In the genomic region with DNA sequence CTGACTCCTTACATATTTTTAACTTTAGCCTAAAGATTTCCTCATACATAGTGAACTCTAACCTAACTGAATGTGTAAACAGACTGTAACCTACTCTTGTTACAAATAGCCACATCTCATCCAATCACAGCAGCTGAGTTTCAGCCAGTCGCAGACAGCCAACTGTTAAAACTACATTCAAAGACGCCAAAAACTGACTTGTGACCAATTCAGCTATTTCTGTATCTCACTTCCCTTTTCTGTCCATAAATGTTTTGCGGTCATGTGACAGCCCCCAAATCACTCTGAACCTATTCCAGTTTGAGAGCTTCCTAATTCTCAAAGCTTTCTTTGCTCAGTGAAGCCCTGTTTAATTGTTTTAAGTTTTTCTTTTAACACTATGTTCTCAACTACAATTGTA, we compare ENCODE assay signal across 14 cellular contexts.
A peak's percentile ranks its signal among the peaks of the same experiment; 100 is the strongest.
DNase-seq lines count a peak whose midpoint lies in the region; ATAC-seq and TF ChIP-seq lines count a peak whose summit lies in the region.
"Had no signal": no experiment of that assay in that cellular context is flagged by ENCODE, and none has a peak within 500 bp of the region (broad histone marks: within the 10 kb centered on the region; RNA-seq: fewer than 3 reads in every experiment).

No MANE protein-coding gene starts in this region.

- H3K9me3 ChIP-seq in BLaER1 (peaks cover 18% of the 10 kb centered on the region), gastroesophageal sphincter (peaks cover 0 to 14% (median 0%) of the 10 kb centered on the region in 3 donors)
- H3K9me3 ChIP-seq: pancreas had no signal

- POLR2A ChIA-PET in activated CD8-positive, alpha-beta T cell treated with anti-CD3 and anti-CD28 coated beads for 36 hours (lab: Charles Lee) = no interaction called here

- no peak overlapping the region for H3K27ac Mint-ChIP-seq in activated CD8-positive, alpha-beta T cell treated with anti-CD3 and anti-CD28 coated beads for 36 hours
- H3K27ac Mint-ChIP-seq: CD8-positive, alpha-beta T cell had no signal

- TF ChIP-seq CTCF in HL-60 (IDR thresholded peaks at IDR 0.05; ENCODE audit: insufficient read depth, low read length) = no peak
- TF ChIP-seq CTCF in gastroesophageal sphincter (IDR thresholded peaks at IDR 0.05) = no peak
- no peak for TF ChIP-seq CTCF in activated CD8-positive, alpha-beta T cell treated with anti-CD3 and anti-CD28 coated beads for 36 hours (IDR thresholded peaks at IDR 0.05)

- H3K36me3 ChIP-seq in BLaER1 (no peaks in the 10 kb centered on the region), gastroesophageal sphincter (no peaks in the 10 kb centered on the region)
- H3K36me3 ChIP-seq: pancreas had no signal

- peaks cover 12% of the 10 kb centered on the region for H3K4me1 ChIP-seq in BLaER1
- no peaks in the 10 kb centered on the region for H3K4me1 ChIP-seq in gastroesophageal sphincter
- H3K4me1 ChIP-seq: pancreas had no signal

- H3K4me3 ChIP-seq in BLaER1 (no peak overlapping the region), HL-60 (replicated peaks; ENCODE audit: insufficient read depth, low read length) (no peak overlapping the region), gastroesophageal sphincter (no peak overlapping the region)
- H3K4me3 ChIP-seq: mucosa of descending colon, pancreas had no signal

- no peak overlapping the region for H3K4me3 Mint-ChIP-seq in activated CD8-positive, alpha-beta T cell treated with anti-CD3 and anti-CD28 coated beads for 36 hours
- H3K4me3 Mint-ChIP-seq: CD8-positive, alpha-beta T cell; central memory CD8-positive, alpha-beta T cell had no signal

- CTCF ChIA-PET in activated CD8-positive, alpha-beta T cell treated with anti-CD3 and anti-CD28 coated beads for 36 hours (lab: Charles Lee) = no interaction called here

- peak overlapping the region; percentile 39; the same call in 1 of the 2 replicates for H3K4me2 ChIP-seq in BLaER1

- no peaks in the 10 kb centered on the region for H3K4me1 Mint-ChIP-seq in activated CD8-positive, alpha-beta T cell treated with anti-CD3 and anti-CD28 coated beads for 36 hours (ENCODE audit: low read depth)
- H3K4me1 Mint-ChIP-seq: central memory CD8-positive, alpha-beta T cell had no signal

- H3K27me3 Mint-ChIP-seq in activated CD8-positive, alpha-beta T cell treated with anti-CD3 and anti-CD28 coated beads for 36 hours = no peaks in the 10 kb centered on the region
- H3K27me3 Mint-ChIP-seq: central memory CD8-positive, alpha-beta T cell had no signal

- WGBS in gastroesophageal sphincter (ENCODE audit: low coverage in 1 of 2), 2 donors = 54 to 100% methylated on average over 1 to 3 of the region's 3 CpGs

- TF ChIP-seq EP300 in gastroesophageal sphincter (IDR thresholded peaks at IDR 0.05) = no peak

- TF ChIP-seq POLR2A in gastroesophageal sphincter (IDR thresholded peaks at IDR 0.05) = no peak

- no peak overlapping the region for H3K9ac ChIP-seq in BLaER1

- DNase-seq in HL-60 (ENCODE audit: low read depth in 1 of 2, low spot score in 1 of 2) (peak; percentile 35), SIG-M5 treated with dmso at 0.1 percent for 504 hours (lab: John Stamatoyannopoulos, UW; ENCODE audit: unreplicated experiment) (peak; percentile 53), DMS79 (lab: John Stamatoyannopoulos, UW) (no peak)
- DNase-seq in activated CD8-positive, alpha-beta T cell treated with anti-CD3 and anti-CD28 coated beads for 36 hours = no peak
- no peak for DNase-seq in activated naive CD4-positive, alpha-beta T cell treated with anti-CD3 and anti-CD28 coated beads, Interleukin-2, amount 50 U/mL, for 16 hours
- DNase-seq: CD8-positive, alpha-beta T cell; islet precursor cell; mucosa of descending colon; pancreas; PC-3 had no signal

- ATAC-seq in HG02610 (IDR thresholded peaks at IDR 0.05; ENCODE audit: unreplicated experiment) (peak; percentile 61), gastroesophageal sphincter (no peak)
- no peak for ATAC-seq in activated CD8-positive, alpha-beta T cell treated with anti-CD3 and anti-CD28 coated beads for 36 hours
- ATAC-seq: CD8-positive, alpha-beta T cell; mucosa of descending colon; pancreas; PC-3 had no signal

- no peaks in the 10 kb centered on the region for H3K36me3 Mint-ChIP-seq in activated CD8-positive, alpha-beta T cell treated with anti-CD3 and anti-CD28 coated beads for 36 hours (ENCODE audit: low read depth)
- H3K36me3 Mint-ChIP-seq: CD8-positive, alpha-beta T cell had no signal

- H3K9me3 Mint-ChIP-seq in activated CD8-positive, alpha-beta T cell treated with anti-CD3 and anti-CD28 coated beads for 36 hours = peaks cover 13% of the 10 kb centered on the region

- intact Hi-C loops in activated CD8-positive, alpha-beta T cell treated with anti-CD3 and anti-CD28 coated beads for 36 hours (cut with micrococcal nuclease) = no loop called here

- H3K27ac ChIP-seq in BLaER1 (peak overlapping the region; percentile 37; the same call in 1 of the 2 replicates), HL-60 (replicated peaks) (no peak overlapping the region), gastroesophageal sphincter (no peak overlapping the region)
- H3K27ac ChIP-seq: pancreas had no signal

- no peaks in the 10 kb centered on the region for H4K20me1 ChIP-seq in BLaER1

- H3K27me3 ChIP-seq in BLaER1 = no peaks in the 10 kb centered on the region
- H3K27me3 ChIP-seq in HL-60 (ENCODE audit: insufficient read depth, poor library complexity, severe bottlenecking) = no peaks in the 10 kb centered on the region
- H3K27me3 ChIP-seq in gastroesophageal sphincter = no peaks in the 10 kb centered on the region
- H3K27me3 ChIP-seq: pancreas had no signal

Comparison
In these comparisons a context has a peak if more than half of its experiments do, and no peak if none do; other contexts are left out.
1. DNase-seq: peak in HL-60 (2 of 2) and SIG-M5 treated with dmso at 0.1 percent for 504 hours (single experiment); none in DMS79 (single experiment), activated CD8-positive, alpha-beta T cell treated with anti-CD3 and anti-CD28 coated beads for 36 hours (single experiment) and activated naive CD4-positive, alpha-beta T cell treated with anti-CD3 and anti-CD28 coated beads, Interleukin-2, amount 50 U/mL, for 16 hours (single experiment).